In genomic region chr1:41020654-41021053, GRCh38 we compare ENCODE assay signal across 23 cellular contexts. TPM values are rescaled to one million over a fixed set of nuclear protein-coding genes. Genes with fewer than 3 reads are reported as not detected.
DNase-seq lines count a peak whose midpoint lies in the region; ATAC-seq and TF ChIP-seq lines count a peak whose summit lies in the region.
"Had no signal": no experiment of that assay in that cellular context is flagged by ENCODE, and none has a peak within 500 bp of the region (broad histone marks: within the 10 kb centered on the region; RNA-seq: fewer than 3 reads in every experiment).

No MANE protein-coding gene starts in this region.

- H3K4me3 ChIP-seq in HCT116 (replicated peaks in 1 of 2; ENCODE audit: low read depth in 1 of 2, low read length in 2 of 2), result no peak overlapping the region
- no peak overlapping the region for H3K4me3 ChIP-seq in WERI-Rb-1 (ENCODE audit: low read depth, low read length)
- no peak overlapping the region for H3K4me3 ChIP-seq in mucosa of descending colon
- H3K4me3 ChIP-seq: heart right ventricle, prostate gland, SJCRH30, smooth muscle cell had no signal

- ATAC-seq in HCT116 (peak; percentile 4; the same call in 1 of the 2 replicates), mucosa of descending colon (peak; percentile 73), HG02885 (IDR thresholded peaks at IDR 0.05; ENCODE audit: poor library complexity, unreplicated experiment) (no peak)
- ATAC-seq: activated T-helper 17 cell treated with anti-CD3 and anti-CD28 coated beads, Interleukin-2, amount 50 U/mL, for 72 hours had no signal

- H3K4me2 ChIP-seq in HCT116 (ENCODE audit: low read length), result no peak overlapping the region
- H3K4me2 ChIP-seq: smooth muscle cell had no signal

- no peaks in the 10 kb centered on the region for H4K20me1 ChIP-seq in HCT116 (ENCODE audit: insufficient read depth)

- no peak overlapping the region for H3K9ac ChIP-seq in HCT116 (ENCODE audit: low read length)

- no peaks in the 10 kb centered on the region for H3K4me1 ChIP-seq in HCT116 (ENCODE audit: control insufficient read depth in 1 of 2, insufficient read depth in 2 of 2, low read length in 2 of 2)
- H3K4me1 ChIP-seq in mucosa of descending colon (ENCODE audit: low read depth), result no peaks in the 10 kb centered on the region
- H3K4me1 ChIP-seq: prostate gland, SJCRH30 had no signal

- no peaks in the 10 kb centered on the region for H3K79me2 ChIP-seq in HCT116 (ENCODE audit: insufficient read depth, low read length)

- DNase-seq in DMS 273 (lab: John Stamatoyannopoulos, UW; ENCODE audit: unreplicated experiment), result peak; percentile 97
- no peak for DNase-seq in DMS 273 treated with DMSO at 0.1 percent for 48 hours (lab: John Stamatoyannopoulos, UW)
- DNase-seq in HCT116 (ENCODE audit: low read depth, low spot score), result no peak
- DNase-seq in WERI-Rb-1, result no peak
- DNase-seq in mucosa of descending colon, result peak in 1 of 3 donors; percentile 28
- DNase-seq in HUDEP-2 (lab: John Stamatoyannopoulos, UW; ENCODE audit: unreplicated experiment in 76 of 76), result no peak
- no peak for DNase-seq in GM10266 (ENCODE audit: extremely low spot score)
- DNase-seq: 8988T; activated CD4-positive, alpha-beta T cell treated with anti-CD3 and anti-CD28 coated beads for 1 hour; C1 segment of cervical spinal cord; central memory CD4-positive, alpha-beta T cell; effector CD4-positive, alpha-beta T cell; heart right ventricle; mesendoderm; NCI-H446 treated with DMSO at 0.1 percent for 48 hours; stimulated activated CD4-positive, alpha-beta T cell treated with anti-CD3 and anti-CD28 coated beads, Interleukin-4, amount 100 ng/mL, for 24 hours; T-helper 9 cell had no signal

- POLR2A ChIA-PET in HCT116 (lab: Charles Lee), result no interaction called here

- no peaks in the 10 kb centered on the region for H3K27me3 ChIP-seq in HCT116 (ENCODE audit: insufficient read depth, low read length)
- no peaks in the 10 kb centered on the region for H3K27me3 ChIP-seq in WERI-Rb-1 (ENCODE audit: insufficient read depth, low read depth, severe bottlenecking)
- H3K27me3 ChIP-seq: heart right ventricle, SJCRH30 had no signal

- no peaks in the 10 kb centered on the region for H3K9me2 ChIP-seq in HCT116 (ENCODE audit: insufficient read depth)

- RAD21 ChIA-PET in HCT116 (lab: Charles Lee; ENCODE audit: low non-redundant PET in 1 of 2, low total read pairs in 2 of 2, uncharacterized antibody in 2 of 2, unreplicated experiment in 2 of 2), result no interaction called here

- H2AFZ ChIP-seq in HCT116 (ENCODE audit: low read depth, low read length, poor library complexity, severe bottlenecking), result no peak overlapping the region

- no peak for TF ChIP-seq POLR2A in HCT116 (IDR thresholded peaks at IDR 0.05; ENCODE audit: borderline replicate concordance, extremely low read depth, insufficient read depth, insufficient read length)

- no peak for TF ChIP-seq RAD21 in HCT116 (IDR thresholded peaks at IDR 0.05; ENCODE audit: low read depth)

- CTCF ChIA-PET in HCT116 (lab: Charles Lee), result no interaction called here

- TF ChIP-seq CTCF in HCT116 (IDR thresholded peaks at IDR 0.05 in 2 of 3, conservative IDR thresholded peaks at IDR 0.05 in 1 of 3; ENCODE audit: borderline replicate concordance in 1 of 3, insufficient read depth in 1 of 3, low read depth in 2 of 3, low read length in 2 of 3) (no peak), WERI-Rb-1 (IDR thresholded peaks at IDR 0.05; ENCODE audit: low read depth, low read length) (no peak), mucosa of descending colon (IDR thresholded peaks at IDR 0.05) (no peak), GM10266 (IDR thresholded peaks at IDR 0.05; ENCODE audit: control insufficient read depth, insufficient read depth, low read depth, missing control alignments) (no peak)

- intact Hi-C loops in HCT116 (cut with micrococcal nuclease) (no loop called here), mucosa of descending colon (cut with DNase I, micrococcal nuclease) (no loop called here)

- H3K9me3 ChIP-seq in HCT116 (ENCODE audit: control insufficient read depth in 1 of 2, insufficient read depth in 1 of 2, low read depth in 1 of 2, low read length in 2 of 2) (no peaks in the 10 kb centered on the region), WERI-Rb-1 (ENCODE audit: severe bottlenecking) (no peaks in the 10 kb centered on the region), mucosa of descending colon (no peaks in the 10 kb centered on the region)
- H3K9me3 ChIP-seq: heart right ventricle, prostate gland, SJCRH30 had no signal

- H3K36me3 ChIP-seq in HCT116 (ENCODE audit: control insufficient read depth in 1 of 2, insufficient read depth in 2 of 2, low read length in 2 of 2) (peaks cover 5 to 20% of the 10 kb centered on the region in 2 experiments; a peak in 3 of 4 replicates), WERI-Rb-1 (peaks cover 35% of the 10 kb centered on the region), mucosa of descending colon (ENCODE audit: low read depth) (no peaks in the 10 kb centered on the region)
- H3K36me3 ChIP-seq: prostate gland had no signal

- H3K27ac ChIP-seq in HCT116 (ENCODE audit: low read depth, low read length) (no peak overlapping the region), WERI-Rb-1 (peak overlapping the region; percentile 36; the same call in 1 of the 2 replicates)
- H3K27ac ChIP-seq: prostate gland, SJCRH30 had no signal

- BruUV-seq in HCT116 (replicated peaks; lab: Mats Ljungman, UMichigan), result no TSS peak

TF ChIP-seq in HCT116, 20 proteins besides CTCF, POLR2A, EP300 and RAD21:
- TF ChIP-seq EZH2phosphoT487 (IDR thresholded peaks at IDR 0.05; ENCODE audit: borderline replicate concordance) (no peak), POLR2AphosphoS5 (IDR thresholded peaks at IDR 0.05; ENCODE audit: low read depth, low read length) (no peak), MAX (IDR thresholded peaks at IDR 0.05) (no peak), ZFX (IDR thresholded peaks at IDR 0.05) (no peak), SRF (IDR thresholded peaks at IDR 0.05; ENCODE audit: low read depth) (no peak), TCF7L2 (IDR thresholded peaks at IDR 0.05; ENCODE audit: borderline replicate concordance, extremely low read depth, insufficient read depth, insufficient read length) (no peak), ATF3 (IDR thresholded peaks at IDR 0.05) (no peak), JUND (IDR thresholded peaks at IDR 0.05) (no peak), SIN3A (IDR thresholded peaks at IDR 0.05; ENCODE audit: low read depth) (no peak), SP1 (IDR thresholded peaks at IDR 0.05; ENCODE audit: low read depth) (no peak), ELF1 (IDR thresholded peaks at IDR 0.05; ENCODE audit: borderline replicate concordance, low read depth) (no peak), EZH2 (IDR thresholded peaks at IDR 0.05) (no peak), CEBPB (IDR thresholded peaks at IDR 0.05; ENCODE audit: low read depth) (no peak)

RNA-seq across cellular contexts. Expression of gene SLFNL1, which starts 0.9 kb away (rescaled TPM):
- total RNA-seq in HCT116 (2021; ENCODE audit: unreplicated experiment), result 0.20 TPM
- 0.59 and 0.67 TPM in 2 replicates for polyA plus RNA-seq in HCT116 (2012)
- under 1 TPM; 0.29 to 0.82 (median 0.41) TPM for total RNA-seq in mucosa of descending colon
- total RNA-seq: H1 had no signal
- polyA plus RNA-seq: H1 had no signal

RNA-seq across cellular contexts. Expression of gene CTPS1, which starts 41.2 kb away (rescaled TPM):
- total RNA-seq in HCT116 (2021; ENCODE audit: unreplicated experiment) (66.4 TPM), mucosa of descending colon (10 to 100 TPM in 2 of 3 donors, 1 to 10 TPM in 1; 6.5 to 49.1 (median 15.7) TPM)
- 32.0 and 41.5 TPM in 2 replicates for polyA plus RNA-seq in HCT116 (2012)
